ENCODE assay signal across 5 cellular contexts in genomic region chr10:26290236-26290635, GRCh38.
"Had no signal": no experiment of that assay in that cellular context is flagged by ENCODE, and none has a peak within 500 bp of the region (broad histone marks: within the 10 kb centered on the region; RNA-seq: fewer than 3 reads in every experiment).

No MANE protein-coding gene starts in this region.

- H3K27ac ChIP-seq: HL-60 had no signal

- H3K4me3 ChIP-seq: K562 had no signal

- DNase-seq: IMR-90, KBM-7, KG1 had no signal
